ENCODE assay signal across 10 cellular contexts in the genomic region with DNA sequence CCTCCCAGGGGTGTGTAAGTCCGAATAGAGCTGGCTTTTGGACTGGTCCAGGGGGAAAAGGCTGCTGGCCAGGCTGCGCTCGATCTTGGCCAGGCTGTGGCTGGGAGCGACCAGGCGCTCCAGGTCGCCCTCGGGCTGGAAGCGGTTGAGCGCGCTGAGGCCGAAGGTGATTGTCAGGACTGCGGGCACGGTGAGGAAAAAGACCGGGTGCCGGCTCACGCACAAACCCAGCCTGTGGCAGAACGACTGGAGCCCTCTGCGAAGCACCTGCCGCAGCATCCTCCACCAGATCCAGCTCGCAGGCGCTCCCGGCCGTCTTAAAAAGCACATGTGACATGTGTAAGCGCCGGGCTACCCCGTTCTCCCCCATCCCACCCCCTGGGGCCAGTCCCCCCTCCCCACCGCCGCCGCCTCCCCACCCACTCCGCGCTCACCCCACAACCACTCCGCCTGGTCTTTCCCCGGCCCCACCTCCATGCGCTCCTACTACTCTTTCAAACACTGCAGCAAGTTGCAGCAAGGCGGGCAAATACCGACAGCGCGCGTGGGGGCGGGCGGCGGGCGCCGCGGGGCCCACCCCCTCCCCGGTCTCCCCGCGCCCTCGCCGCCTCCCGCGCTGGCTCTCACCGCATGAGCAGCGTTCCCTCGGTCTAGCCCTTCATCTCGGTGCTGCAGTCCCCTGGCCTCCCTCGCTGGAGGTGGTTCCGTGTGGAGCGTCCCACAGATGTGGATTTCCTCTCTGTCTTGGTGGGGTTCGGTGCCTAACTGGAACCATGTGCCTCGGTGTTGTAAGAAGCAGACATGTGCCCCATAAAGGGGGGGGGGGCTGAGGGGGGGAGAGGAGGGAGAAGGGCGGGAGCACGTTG. TPM values are rescaled to one million over a fixed set of nuclear protein-coding genes. Genes with fewer than 3 reads are reported as not detected.
DNase-seq lines count a peak whose midpoint lies in the region; ATAC-seq and TF ChIP-seq lines count a peak whose summit lies in the region.
"Had no signal": no experiment of that assay in that cellular context is flagged by ENCODE, and none has a peak within 500 bp of the region (broad histone marks: within the 10 kb centered on the region; RNA-seq: fewer than 3 reads in every experiment).

No MANE protein-coding gene starts in this region.

- no peak for DNase-seq in AG09309 (ENCODE audit: low read depth)
- DNase-seq in NCI-H146 (lab: John Stamatoyannopoulos, UW) = peak; percentile 82
- DNase-seq in endothelial cell (ENCODE audit: low spot score) = peak; percentile 30
- peak; percentile 63 for DNase-seq in neural progenitor cell (ENCODE audit: low spot score)
- no peak for DNase-seq in NCI-H2029 (lab: John Stamatoyannopoulos, UW)
- DNase-seq in DMS114 treated with DMSO at 0.1 percent for 48 hours (lab: John Stamatoyannopoulos, UW; ENCODE audit: unreplicated experiment) = no peak
- DNase-seq in AML-193 (lab: John Stamatoyannopoulos, UW) = no peak

- H3K27ac Mint-ChIP-seq in endothelial cell (ENCODE audit: unreplicated experiment) (peak overlapping the region; percentile 73), neural progenitor cell (no peak overlapping the region)

- H3K27me3 Mint-ChIP-seq in endothelial cell (ENCODE audit: unreplicated experiment) (peaks cover 4% of the 10 kb centered on the region), neural progenitor cell (ENCODE audit: insufficient read depth, low read depth) (peaks cover 8% of the 10 kb centered on the region)

- peaks cover 5% of the 10 kb centered on the region for H4K20me1 ChIP-seq in neural progenitor cell (ENCODE audit: low read depth)

- H3K27ac ChIP-seq in neural progenitor cell = no peak overlapping the region
- H3K27ac ChIP-seq: right lobe of liver had no signal

- H3K27me3 ChIP-seq in neural progenitor cell = peaks cover 40% of the 10 kb centered on the region
- H3K27me3 ChIP-seq: right lobe of liver had no signal

- H3K4me3 ChIP-seq in AG09309 (ENCODE audit: control insufficient read depth, low read depth, low read length) (peak overlapping the region; percentile 26), neural progenitor cell (peak overlapping the region; percentile 55)
- H3K4me3 ChIP-seq: right lobe of liver had no signal

- H3K4me3 Mint-ChIP-seq in endothelial cell (ENCODE audit: unreplicated experiment) (no peak overlapping the region), neural progenitor cell (peak overlapping the region; percentile 85)

- H3K79me2 ChIP-seq in neural progenitor cell (ENCODE audit: low read depth) = no peaks in the 10 kb centered on the region

- TF ChIP-seq CTCF in AG09309 (IDR thresholded peaks at IDR 0.05; ENCODE audit: control insufficient read depth, insufficient read depth, low read depth, low read length, missing control alignments) (no peak), endothelial cell (IDR thresholded peaks at IDR 0.05; ENCODE audit: unreplicated experiment) (no peak), neural progenitor cell (IDR thresholded peaks at IDR 0.05) (no peak)

- no peaks in the 10 kb centered on the region for H3K36me3 ChIP-seq in neural progenitor cell
- H3K36me3 ChIP-seq: right lobe of liver had no signal

- H3K9me3 Mint-ChIP-seq in endothelial cell (ENCODE audit: unreplicated experiment) (no peaks in the 10 kb centered on the region), neural progenitor cell (no peaks in the 10 kb centered on the region)

- peak overlapping the region; percentile 86 for H3K4me2 ChIP-seq in neural progenitor cell

- H3K4me1 Mint-ChIP-seq in endothelial cell (ENCODE audit: unreplicated experiment) (peaks cover 27% of the 10 kb centered on the region), neural progenitor cell (peaks cover 12% of the 10 kb centered on the region)

- peaks cover 7% of the 10 kb centered on the region for H3F3A ChIP-seq in neural progenitor cell (ENCODE audit: low read depth)

- no peak for ATAC-seq in GM19463 (IDR thresholded peaks at IDR 0.05; ENCODE audit: unreplicated experiment)

- peaks cover 20% of the 10 kb centered on the region for H3K36me3 Mint-ChIP-seq in endothelial cell (ENCODE audit: low read depth, unreplicated experiment)
- no peaks in the 10 kb centered on the region for H3K36me3 Mint-ChIP-seq in neural progenitor cell

- H2AFZ ChIP-seq in neural progenitor cell (replicated peaks) = peak overlapping the region; percentile 87

- H3K9ac ChIP-seq in neural progenitor cell = no peak overlapping the region

- no peaks in the 10 kb centered on the region for H3K9me3 ChIP-seq in neural progenitor cell (ENCODE audit: low read depth)
- H3K9me3 ChIP-seq: right lobe of liver had no signal

- no peaks in the 10 kb centered on the region for H3K4me1 ChIP-seq in neural progenitor cell
- H3K4me1 ChIP-seq: right lobe of liver had no signal

RNA-seq across cellular contexts. Expression of a gene that starts 42.4 kb away (rescaled TPM):
- total RNA-seq in endothelial cell (ENCODE audit: unreplicated experiment) (28.5 TPM), neural progenitor cell (ENCODE audit: low replicate concordance) (5.6 and 7.8 TPM in 2 replicates)
- total RNA-seq: T-helper 1 cell treated with Interleukin-12 subunit alpha and Interleukin-12 subunit beta and Interleukin-4 antibody, amounts not matched to agents 30 ng/mL and 1 ng/mL, for 36 hours had no signal

Comparison
In these comparisons a context has a peak if more than half of its experiments do, and no peak if none do; other contexts are left out.
1. DNase-seq: peak in NCI-H146 (single experiment), endothelial cell (single experiment) and neural progenitor cell (single experiment); none in AG09309 (single experiment), NCI-H2029 (single experiment), DMS114 treated with DMSO at 0.1 percent for 48 hours (single experiment) and AML-193 (0 of 2).